In genomic region chr7:132436121-132436520, GRCh38 we compare ENCODE assay signal across 14 cellular contexts.
DNase-seq lines count a peak whose midpoint lies in the region; ATAC-seq and TF ChIP-seq lines count a peak whose summit lies in the region.
"Had no signal": no experiment of that assay in that cellular context is flagged by ENCODE, and none has a peak within 500 bp of the region (broad histone marks: within the 10 kb centered on the region; RNA-seq: fewer than 3 reads in every experiment).

No MANE protein-coding gene starts in this region.

- H2AFZ ChIP-seq in neural cell (ENCODE audit: low read depth, low read length) = no peak overlapping the region

- peaks cover 93% of the 10 kb centered on the region for H3K4me1 Mint-ChIP-seq in T-helper 2 cell treated with Interferon-gamma antibody and Interleukin-4, amounts not matched to agents 5 μg/mL and 100 μg/mL, for 36 hours (ENCODE audit: low read depth)
- peaks cover 73% of the 10 kb centered on the region for H3K4me1 Mint-ChIP-seq in central memory CD8-positive, alpha-beta T cell

- peak overlapping the region; percentile 49 for H3K4me3 Mint-ChIP-seq in T-helper 2 cell treated with Interferon-gamma antibody and Interleukin-4, amounts not matched to agents 5 μg/mL and 100 μg/mL, for 36 hours
- H3K4me3 Mint-ChIP-seq in central memory CD8-positive, alpha-beta T cell = peak overlapping the region; percentile 67
- H3K4me3 Mint-ChIP-seq: naive B cell had no signal

- no peak overlapping the region for H3K9ac ChIP-seq in neural cell (ENCODE audit: low read length)

- H3K27me3 Mint-ChIP-seq in T-helper 2 cell treated with Interferon-gamma antibody and Interleukin-4, amounts not matched to agents 5 μg/mL and 100 μg/mL, for 36 hours (ENCODE audit: low read depth) = no peaks in the 10 kb centered on the region
- no peaks in the 10 kb centered on the region for H3K27me3 Mint-ChIP-seq in central memory CD8-positive, alpha-beta T cell

- no peak for TF ChIP-seq EP300 in neural cell (conservative IDR thresholded peaks at IDR 0.05; ENCODE audit: poor library complexity, severe bottlenecking)

- peak overlapping the region; percentile 65 for H3K27ac Mint-ChIP-seq in T-helper 2 cell treated with Interferon-gamma antibody and Interleukin-4, amounts not matched to agents 5 μg/mL and 100 μg/mL, for 36 hours
- peak overlapping the region; percentile 78 for H3K27ac Mint-ChIP-seq in central memory CD8-positive, alpha-beta T cell (ENCODE audit: low read depth)
- H3K27ac Mint-ChIP-seq: naive B cell had no signal

- no peaks in the 10 kb centered on the region for H3F3A ChIP-seq in neural cell (ENCODE audit: insufficient read depth, low read length, poor library complexity, severe bottlenecking)

- no peaks in the 10 kb centered on the region for H3K9me3 ChIP-seq in neural cell (ENCODE audit: low read length)

- H3K36me3 ChIP-seq in neural cell (ENCODE audit: insufficient read depth, low read length) = no peaks in the 10 kb centered on the region

- no peak for TF ChIP-seq RAD21 in neural cell (conservative IDR thresholded peaks at IDR 0.05)

- DNase-seq in T-helper 2 cell treated with Interferon-gamma antibody and Interleukin-4, amounts not matched to agents 5 μg/mL and 100 μg/mL, for 36 hours (ENCODE audit: low spot score) = no peak
- DNase-seq in T-helper 2 cell = no peak
- peak; percentile 47 for DNase-seq in NCI-H2171 treated with DMSO at 0.1 percent for 48 hours (lab: John Stamatoyannopoulos, UW)
- no peak for DNase-seq in central memory CD8-positive, alpha-beta T cell (ENCODE audit: low spot score in 2 of 2)
- DNase-seq in iPS-NIHi11 (ENCODE audit: low spot score) = no peak
- DNase-seq: activated CD4-positive, alpha-beta T cell treated with anti-CD3 and anti-CD28 coated beads, Interleukin-2, amount 50 U/mL, for 4 hours; activated gamma-delta T cell treated with Interleukin-2 at 50 U/mL for 16 hours; DND-41; naive B cell; NCI-H1436 treated with DMSO at 0.1 percent for 48 hours had no signal

- no peak for TF ChIP-seq CTCF in neural cell (IDR thresholded peaks at IDR 0.05; ENCODE audit: poor library complexity, severe bottlenecking)

- H3K9me3 Mint-ChIP-seq in T-helper 2 cell treated with Interferon-gamma antibody and Interleukin-4, amounts not matched to agents 5 μg/mL and 100 μg/mL, for 36 hours = no peaks in the 10 kb centered on the region
- no peaks in the 10 kb centered on the region for H3K9me3 Mint-ChIP-seq in central memory CD8-positive, alpha-beta T cell

- H3K36me3 Mint-ChIP-seq in T-helper 2 cell treated with Interferon-gamma antibody and Interleukin-4, amounts not matched to agents 5 μg/mL and 100 μg/mL, for 36 hours (ENCODE audit: low read depth) = peaks cover 19% of the 10 kb centered on the region
- peaks cover 2% of the 10 kb centered on the region for H3K36me3 Mint-ChIP-seq in central memory CD8-positive, alpha-beta T cell (ENCODE audit: insufficient read depth)
- H3K36me3 Mint-ChIP-seq: naive B cell had no signal

- H3K4me3 ChIP-seq in neural cell (ENCODE audit: low read length) = peak overlapping the region; percentile 25

- H3K27ac ChIP-seq in neural cell (ENCODE audit: low read length) = no peak overlapping the region

- no peak overlapping the region for H3K4me2 ChIP-seq in neural cell (ENCODE audit: low read length)

- H3K9me2 ChIP-seq in neural cell (ENCODE audit: insufficient read depth, low read length) = no peaks in the 10 kb centered on the region

- H3K79me2 ChIP-seq in neural cell (replicated peaks; ENCODE audit: insufficient read depth, low read length) = no peaks in the 10 kb centered on the region

- ATAC-seq in central memory CD8-positive, alpha-beta T cell (replicated peaks; ENCODE audit: extremely low read depth, poor library complexity, severe bottlenecking) = no peak
- ATAC-seq in GM18868 (IDR thresholded peaks at IDR 0.05; ENCODE audit: unreplicated experiment) = no peak
- no peak for ATAC-seq in HG03159 (IDR thresholded peaks at IDR 0.05; ENCODE audit: unreplicated experiment)
- ATAC-seq: sciatic nerve had no signal

- H4K20me1 ChIP-seq in neural cell (ENCODE audit: insufficient read depth) = no peaks in the 10 kb centered on the region

- H3K27me3 ChIP-seq in neural cell (ENCODE audit: insufficient read depth, low read depth, low read length) = no peaks in the 10 kb centered on the region

TF ChIP-seq in neural cell, 6 proteins besides CTCF, POLR2A, EP300 and RAD21:
- TF ChIP-seq TAF1 (IDR thresholded peaks at IDR 0.05; ENCODE audit: low read depth) = no peak
- TF ChIP-seq POLR2AphosphoS5 (IDR thresholded peaks at IDR 0.05) = no peak
- TF ChIP-seq MXI1 (conservative IDR thresholded peaks at IDR 0.05; ENCODE audit: poor library complexity, severe bottlenecking) = no peak
- TF ChIP-seq REST (IDR thresholded peaks at IDR 0.05; ENCODE audit: borderline replicate concordance) = no peak
- no peak for TF ChIP-seq SMC3 (conservative IDR thresholded peaks at IDR 0.05; ENCODE audit: poor library complexity)
- no peak for TF ChIP-seq EZH2 (IDR thresholded peaks at IDR 0.05; ENCODE audit: borderline replicate concordance, insufficient read depth, low read length, poor library complexity, severe bottlenecking)
